In the genomic region with DNA sequence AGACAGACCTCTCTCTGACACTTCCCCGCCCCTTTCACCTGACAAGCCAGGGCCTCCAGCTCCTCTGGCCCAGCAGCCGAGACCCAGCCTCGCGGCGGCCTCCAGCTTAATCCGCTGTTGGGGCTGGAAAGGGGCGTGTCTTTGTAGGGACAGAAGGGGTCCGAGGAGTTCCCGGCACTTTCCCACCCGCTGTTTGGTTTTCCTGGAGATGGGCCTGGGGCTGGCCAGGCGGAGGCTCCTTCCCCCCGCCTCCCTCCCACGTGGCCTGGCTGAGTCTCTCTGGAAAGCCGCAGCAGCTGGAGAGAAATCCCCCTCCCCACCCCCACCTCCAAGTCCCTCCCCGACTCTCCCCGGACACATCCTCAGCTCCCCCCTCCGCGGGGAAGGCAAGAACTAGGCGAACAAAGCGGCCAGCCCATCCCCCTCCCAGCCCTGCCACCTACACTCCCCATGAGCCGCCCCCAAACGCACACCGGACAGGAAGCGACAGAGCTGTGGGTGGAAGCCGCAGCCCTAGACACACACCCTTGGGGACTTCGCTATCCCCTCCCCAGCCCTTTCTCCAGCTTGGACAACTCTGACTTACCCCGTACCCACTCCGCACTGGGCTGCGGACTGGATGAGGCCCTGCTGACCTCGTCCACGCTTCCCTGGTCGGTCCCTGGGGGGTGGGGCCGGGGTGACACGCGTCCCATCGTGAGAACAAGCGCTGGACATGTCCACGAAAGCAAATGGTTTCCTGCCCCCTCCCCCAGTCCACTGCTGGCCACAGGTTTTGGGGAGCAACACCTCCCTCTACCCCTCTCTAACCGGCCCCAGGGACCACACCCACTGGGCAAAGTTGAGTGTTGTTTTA, we compare ENCODE assay signal across 8 cellular contexts. TPM values are rescaled to one million over a fixed set of nuclear protein-coding genes. Genes with fewer than 3 reads are reported as not detected.
DNase-seq lines count a peak whose midpoint lies in the region; TF ChIP-seq lines count a peak whose summit lies in the region.

No MANE protein-coding gene starts in this region.

- H3K4me2 ChIP-seq in DOHH2 (ENCODE audit: low read length) = peak overlapping the region; percentile 48

- H3K4me3 Mint-ChIP-seq in brain = peak overlapping the region; percentile 94 to 99 (median 97)

- peaks cover 0 to 3% (median 0%) of the 10 kb centered on the region in 5 experiments for H3K9me3 Mint-ChIP-seq in brain

- H3K4me1 ChIP-seq in DOHH2 (ENCODE audit: control insufficient read depth, low read length) (peaks cover 19% of the 10 kb centered on the region), HUES64 (ENCODE audit: insufficient read depth, low read length) (peaks cover 54% of the 10 kb centered on the region), skeletal muscle tissue (ENCODE audit: control insufficient read depth in 3 of 3, insufficient read depth in 3 of 3, low read length in 3 of 3) (peaks cover 30 to 56% (median 33%) of the 10 kb centered on the region in 3 donors)

- peak overlapping the region; percentile 30; the same call in 1 of the 2 replicates for H3K4me3 ChIP-seq in DOHH2 (ENCODE audit: low read length)
- H3K4me3 ChIP-seq in HUES64 (ENCODE audit: low read length) = peak overlapping the region; percentile 72
- peak overlapping the region; percentile 87 to 89 (median 88) for H3K4me3 ChIP-seq in skeletal muscle tissue (ENCODE audit: low read length in 3 of 3)

- H3K9ac ChIP-seq in HUES64 (ENCODE audit: low read depth, low read length) (peak overlapping the region; percentile 76), skeletal muscle tissue (ENCODE audit: low read depth in 1 of 3, low read length in 3 of 3) (peak overlapping the region; percentile 75 to 91 (median 88))

- H3K9me3 ChIP-seq in DOHH2 (ENCODE audit: control insufficient read depth, insufficient read depth, low read length) (no peaks in the 10 kb centered on the region), HUES64 (ENCODE audit: insufficient read depth, low read depth, low read length) (no peaks in the 10 kb centered on the region), skeletal muscle tissue (ENCODE audit: control insufficient read depth in 3 of 3, low read length in 3 of 3) (no peaks in the 10 kb centered on the region)

- no peaks in the 10 kb centered on the region for H3K36me3 Mint-ChIP-seq in brain

- H3K27ac ChIP-seq in DOHH2 (ENCODE audit: low read depth, low read length) (no peak overlapping the region), HUES64 (ENCODE audit: low read depth, low read length) (peak overlapping the region; percentile 92), skeletal muscle tissue (ENCODE audit: low read depth, low read length) (peak overlapping the region; percentile 88)

- no peaks in the 10 kb centered on the region for H3K9me2 ChIP-seq in DOHH2 (replicated peaks; ENCODE audit: control insufficient read depth, low read length)

- peak overlapping the region; percentile 97 to 99 (median 98) for H3K27ac Mint-ChIP-seq in brain

- DNase-seq in iPS-NIHi7 (ENCODE audit: extremely low spot score) (peak; percentile 87), A172 (ENCODE audit: low spot score) (no peak), foreskin melanocyte (no peak), SKM-1 treated with dmso at 0.1 percent for 144 hours (lab: John Stamatoyannopoulos, UW; ENCODE audit: unreplicated experiment) (no peak)

- no peaks in the 10 kb centered on the region for H4K20me1 ChIP-seq in DOHH2 (ENCODE audit: control insufficient read depth, insufficient read depth, low read depth, low read length)

- peaks cover 80% of the 10 kb centered on the region for H3K4me1 Mint-ChIP-seq in brain

- TF ChIP-seq CTCF in DOHH2 (IDR thresholded peaks at IDR 0.05; ENCODE audit: low read depth, low read length, poor library complexity, severe bottlenecking) = no peak
- TF ChIP-seq CTCF in brain (conservative IDR thresholded peaks at IDR 0.05) = no peak

- 0% methylated on average over 39 of the region's 39 CpGs for WGBS in HUES64

- peaks cover 7% of the 10 kb centered on the region for H3K27me3 Mint-ChIP-seq in brain

- H3F3A ChIP-seq in DOHH2 (ENCODE audit: control insufficient read depth, insufficient read depth) = no peaks in the 10 kb centered on the region

- H3K27me3 ChIP-seq in DOHH2 (ENCODE audit: control insufficient read depth, low read length) = peaks cover 56% of the 10 kb centered on the region
- H3K27me3 ChIP-seq in HUES64 (ENCODE audit: insufficient read depth, low read length) = 0 out of 2 replicates have a peak, but pooled peaks cover 8% of the 10 kb centered on the region
- peaks cover 0 to 9% (median 0%) of the 10 kb centered on the region in 3 donors for H3K27me3 ChIP-seq in skeletal muscle tissue (ENCODE audit: control insufficient read depth in 3 of 3, insufficient read depth in 3 of 3, low read length in 3 of 3)

- H3K79me2 ChIP-seq in DOHH2 (ENCODE audit: control insufficient read depth, low read length) = no peaks in the 10 kb centered on the region

- H3K36me3 ChIP-seq in DOHH2 (ENCODE audit: control insufficient read depth, low read length) = no peaks in the 10 kb centered on the region
- H3K36me3 ChIP-seq in HUES64 (ENCODE audit: insufficient read depth, low read length) = no peaks in the 10 kb centered on the region
- H3K36me3 ChIP-seq in skeletal muscle tissue (ENCODE audit: control insufficient read depth in 3 of 3, insufficient read depth in 3 of 3, low read length in 3 of 3) = no peaks in the 10 kb centered on the region

RNA-seq across cellular contexts. Expression of a gene that starts 1.2 kb away (rescaled TPM):
- polyA plus RNA-seq in HUES64 (2013, experiment 1 of 2) = 13.1 TPM
- polyA plus RNA-seq in HUES64 (2013, experiment 2 of 2) = 14.2 TPM
- polyA plus RNA-seq in brain (ENCODE audit: insufficient read depth, low read depth, low replicate concordance) = 1.4 TPM
- 35.5 TPM for total RNA-seq in skeletal muscle tissue
- total RNA-seq in A172 (2014; rRNA removed; shearing (Covaris generic)) = 0.19 and 0.45 TPM in 2 replicates

RNA-seq across cellular contexts. Expression of a gene that starts 43.8 kb away (rescaled TPM):
- 62.5 TPM for polyA plus RNA-seq in HUES64 (2013, experiment 1 of 2)
- 93.1 TPM for polyA plus RNA-seq in HUES64 (2013, experiment 2 of 2)
- 0.63 TPM for polyA plus RNA-seq in brain (ENCODE audit: insufficient read depth, low read depth, low replicate concordance)
- total RNA-seq in skeletal muscle tissue = 1.0 TPM
- total RNA-seq in A172 (2014; rRNA removed; shearing (Covaris generic)) = 0.10 and 0.12 TPM in 2 replicates

Comparison
In these comparisons a context has a peak if more than half of its experiments do, and no peak if none do; other contexts are left out.
1. H3K4me3 ChIP-seq: peak in every context shown above with its lines; median percentile 88 in skeletal muscle tissue; 72 in HUES64; 30 in DOHH2.
2. RNA of a gene that starts 1.2 kb away (total RNA-seq): 35.5 TPM in skeletal muscle tissue (single experiment); 0.19 to 0.45 TPM in A172; every median in the first group is over 10 times any median in the second.